Comparison of ENCODE assay signal across 1 cellular context in genomic region chr11:118212131-118212725, GRCh38.
A peak's percentile ranks its signal among the peaks of the same experiment; 100 is the strongest.
TF ChIP-seq lines count a peak whose summit lies in the region.

No MANE protein-coding gene starts in this region.

TF ChIP-seq in HepG2, 621 proteins besides CTCF, POLR2A, EP300 and RAD21 (continued from another document and continues in another):
- TF ChIP-seq ZBTB44 (CRISPR knock-in tag; IDR thresholded peaks at IDR 0.05), result no peak
- peak; percentile 74 for TF ChIP-seq KDM6A (CRISPR knock-in tag; IDR thresholded peaks at IDR 0.05; ENCODE audit: low read depth)
- TF ChIP-seq KLF16 (CRISPR knock-in tag; IDR thresholded peaks at IDR 0.05), result peak in 1 of 2 experiments; percentile 68; a peak in 1 of 4 replicates
- peak; percentile 99 for TF ChIP-seq TFE3 (CRISPR knock-in tag; IDR thresholded peaks at IDR 0.05)
- peak; percentile 88; the same call in 1 of the 2 replicates for TF ChIP-seq HDAC2 (CRISPR knock-in tag; IDR thresholded peaks at IDR 0.05)
- TF ChIP-seq ZNF562 (CRISPR knock-in tag; IDR thresholded peaks at IDR 0.05; ENCODE audit: borderline replicate concordance), result no peak
- TF ChIP-seq ZFP36L2 (CRISPR knock-in tag; IDR thresholded peaks at IDR 0.05), result no peak
- TF ChIP-seq HNF1B (CRISPR knock-in tag; IDR thresholded peaks at IDR 0.05), result peak; percentile 92
- TF ChIP-seq KAT8 (CRISPR knock-in tag; IDR thresholded peaks at IDR 0.05), result peak; percentile 81
- peak; percentile 98 for TF ChIP-seq ZBTB37 (CRISPR knock-in tag; IDR thresholded peaks at IDR 0.05)
- TF ChIP-seq KDM1A (CRISPR knock-in tag; IDR thresholded peaks at IDR 0.05), result no peak; the same call in 1 of the 2 replicates
- TF ChIP-seq ASH2L (IDR thresholded peaks at IDR 0.05; ENCODE audit: insufficient read length, low read depth, low read length), result peak; percentile 82
- no peak for TF ChIP-seq ZKSCAN5 (CRISPR knock-in tag; IDR thresholded peaks at IDR 0.05)
- no peak for TF ChIP-seq FOXA1 (IDR thresholded peaks at IDR 0.05)
- peak; percentile 77 for TF ChIP-seq FOXA1 (CRISPR knock-in tag; IDR thresholded peaks at IDR 0.05)
- peak; percentile 93 for TF ChIP-seq FOXP4 (CRISPR knock-in tag; IDR thresholded peaks at IDR 0.05)
- TF ChIP-seq ZNF790 (CRISPR knock-in tag; IDR thresholded peaks at IDR 0.05; ENCODE audit: borderline replicate concordance), result no peak; the same call in 1 of the 2 replicates
- TF ChIP-seq BCL3 (CRISPR knock-in tag; IDR thresholded peaks at IDR 0.05), result no peak
- TF ChIP-seq GTF3A (CRISPR knock-in tag; conservative IDR thresholded peaks at IDR 0.05), result no peak; the same call in 1 of the 2 replicates
- TF ChIP-seq ARID4A (CRISPR knock-in tag; IDR thresholded peaks at IDR 0.05; ENCODE audit: borderline replicate concordance), result peak; percentile 42; the same call in 1 of the 2 replicates
- TF ChIP-seq SIX4 (CRISPR knock-in tag; IDR thresholded peaks at IDR 0.05), result peak; percentile 85
- TF ChIP-seq ZNF382 (CRISPR knock-in tag; IDR thresholded peaks at IDR 0.05; ENCODE audit: borderline replicate concordance), result no peak
- peak; percentile 49; the same call in 1 of the 2 replicates for TF ChIP-seq RERE (CRISPR knock-in tag; IDR thresholded peaks at IDR 0.05; ENCODE audit: low read depth)
- TF ChIP-seq ZNF644 (CRISPR knock-in tag; IDR thresholded peaks at IDR 0.05; ENCODE audit: low read depth), result 0 out of 2 replicates have a peak, but pooled peaks have one; percentile 82
- 0 out of 2 replicates have a peak, but pooled peaks have one; percentile 31 for TF ChIP-seq ARID2 (CRISPR knock-in tag; IDR thresholded peaks at IDR 0.05; ENCODE audit: borderline replicate concordance)
- peak; percentile 59 for TF ChIP-seq GATAD1 (CRISPR knock-in tag; IDR thresholded peaks at IDR 0.05)
- peak; percentile 64; the same call in 1 of the 2 replicates for TF ChIP-seq ZSCAN5A (CRISPR knock-in tag; IDR thresholded peaks at IDR 0.05; ENCODE audit: borderline replicate concordance)
- TF ChIP-seq GPBP1L1 (CRISPR knock-in tag; IDR thresholded peaks at IDR 0.05), result no peak
- TF ChIP-seq ELF1 (CRISPR knock-in tag; IDR thresholded peaks at IDR 0.05), result no peak
- TF ChIP-seq SRF (IDR thresholded peaks at IDR 0.05; ENCODE audit: low read depth, low read length), result 0 out of 2 replicates have a peak, but pooled peaks have one; percentile 15
